In genomic region chr17:49407981-49408501, GRCh38 we compare ENCODE assay signal across 1 cellular context.
TF ChIP-seq lines count a peak whose summit lies in the region.

No MANE protein-coding gene starts in this region.

TF ChIP-seq in HepG2, 621 proteins besides CTCF, POLR2A, EP300 and RAD21 (continued from another document and continues in another):
- TF ChIP-seq ZNF503 (CRISPR knock-in tag; IDR thresholded peaks at IDR 0.05) (no peak), REXO4 (CRISPR knock-in tag; IDR thresholded peaks at IDR 0.05; ENCODE audit: borderline replicate concordance) (no peak), ZNF3 (CRISPR knock-in tag; IDR thresholded peaks at IDR 0.05) (peak; percentile 53; the same call in 1 of the 2 replicates), DRAP1 (CRISPR knock-in tag; IDR thresholded peaks at IDR 0.05) (peak; percentile 22; the same call in 1 of the 2 replicates), ZNF614 (CRISPR knock-in tag; IDR thresholded peaks at IDR 0.05; ENCODE audit: borderline replicate concordance) (0 out of 2 replicates have a peak, but pooled peaks have one; percentile 46), FOXK2 (IDR thresholded peaks at IDR 0.05) (peak; percentile 51; the same call in 1 of the 2 replicates), ZNF143 (CRISPR knock-in tag; IDR thresholded peaks at IDR 0.05) (peak; percentile 30; the same call in 1 of the 2 replicates), SOX13 (IDR thresholded peaks at IDR 0.05) (no peak), SOX13 (CRISPR knock-in tag; conservative IDR thresholded peaks at IDR 0.05 in 1 of 2, IDR thresholded peaks at IDR 0.05 in 1 of 2) (peak in 1 of 2 experiments; percentile 26; a peak in 1 of 4 replicates), SNAPC5 (CRISPR knock-in tag; IDR thresholded peaks at IDR 0.05; ENCODE audit: borderline replicate concordance) (no peak), HIC2 (CRISPR knock-in tag; IDR thresholded peaks at IDR 0.05; ENCODE audit: low read depth) (no peak), RBM39 (IDR thresholded peaks at IDR 0.05; ENCODE audit: low read depth, low read length, poor library complexity, severe bottlenecking) (no peak), ZNF563 (CRISPR knock-in tag; IDR thresholded peaks at IDR 0.05) (no peak), ZMYM3 (CRISPR knock-in tag; IDR thresholded peaks at IDR 0.05) (peak; percentile 51; the same call in 1 of the 2 replicates), CENPX (CRISPR knock-in tag; IDR thresholded peaks at IDR 0.05) (no peak), SRSF9 (IDR thresholded peaks at IDR 0.05; ENCODE audit: borderline replicate concordance, insufficient read depth, low read depth, low read length, poor library complexity, severe bottlenecking) (no peak), SMC3 (IDR thresholded peaks at IDR 0.05; ENCODE audit: low read length) (peak; percentile 87), JUND (CRISPR knock-in tag; IDR thresholded peaks at IDR 0.05) (no peak), SP5 (CRISPR knock-in tag; IDR thresholded peaks at IDR 0.05; ENCODE audit: borderline replicate concordance, low read depth) (peak; percentile 86), HOXA5 (CRISPR knock-in tag; IDR thresholded peaks at IDR 0.05) (no peak; the same call in 1 of the 2 replicates), PITX1 (CRISPR knock-in tag; IDR thresholded peaks at IDR 0.05) (peak; percentile 65; the same call in 1 of the 2 replicates), ELF4 (CRISPR knock-in tag; IDR thresholded peaks at IDR 0.05; ENCODE audit: borderline replicate concordance) (0 out of 2 replicates have a peak, but pooled peaks have one; percentile 24), THAP11 (CRISPR knock-in tag; IDR thresholded peaks at IDR 0.05) (peak; percentile 84), HMGXB4 (CRISPR knock-in tag; IDR thresholded peaks at IDR 0.05; ENCODE audit: borderline replicate concordance in 1 of 2, low read depth in 1 of 2) (peak; percentile 46 to 90; a peak in 3 of 4 replicates), HDAC1 (CRISPR knock-in tag; IDR thresholded peaks at IDR 0.05) (peak; percentile 76), ZNF513 (CRISPR knock-in tag; conservative IDR thresholded peaks at IDR 0.05) (no peak; the same call in 1 of the 2 replicates), ZNF891 (CRISPR knock-in tag; IDR thresholded peaks at IDR 0.05) (no peak), ZNF747 (CRISPR knock-in tag; IDR thresholded peaks at IDR 0.05; ENCODE audit: borderline replicate concordance) (peak; percentile 70; the same call in 1 of the 2 replicates), HINFP (CRISPR knock-in tag; IDR thresholded peaks at IDR 0.05; ENCODE audit: low read depth) (no peak), KMT2A (CRISPR knock-in tag; IDR thresholded peaks at IDR 0.05) (peak; percentile 59; the same call in 1 of the 2 replicates), ZBTB43 (CRISPR knock-in tag; conservative IDR thresholded peaks at IDR 0.05) (no peak), NONO (IDR thresholded peaks at IDR 0.05) (no peak), NONO (CRISPR knock-in tag; conservative IDR thresholded peaks at IDR 0.05) (0 out of 2 replicates have a peak, but pooled peaks have one; percentile 29), DMTF1 (CRISPR knock-in tag; IDR thresholded peaks at IDR 0.05) (no peak), ZBTB1 (CRISPR knock-in tag; IDR thresholded peaks at IDR 0.05; ENCODE audit: borderline replicate concordance) (no peak), ZNF329 (CRISPR knock-in tag; IDR thresholded peaks at IDR 0.05; ENCODE audit: low read depth) (no peak), ZNF17 (CRISPR knock-in tag; IDR thresholded peaks at IDR 0.05) (no peak), ARHGAP35 (CRISPR knock-in tag; IDR thresholded peaks at IDR 0.05; ENCODE audit: borderline replicate concordance) (no peak), PHF8 (CRISPR knock-in tag; IDR thresholded peaks at IDR 0.05) (peak; percentile 48), ZNF292 (CRISPR knock-in tag; IDR thresholded peaks at IDR 0.05; ENCODE audit: borderline replicate concordance, low read depth) (peak; percentile 75; the same call in 1 of the 2 replicates), TSC22D2 (CRISPR knock-in tag; IDR thresholded peaks at IDR 0.05; ENCODE audit: borderline replicate concordance) (0 out of 2 replicates have a peak, but pooled peaks have one; percentile 33), ZGPAT (CRISPR knock-in tag; IDR thresholded peaks at IDR 0.05) (peak; percentile 72), ZNF710 (CRISPR knock-in tag; IDR thresholded peaks at IDR 0.05; ENCODE audit: borderline replicate concordance) (peak; percentile 82; the same call in 1 of the 2 replicates), ZFP62 (CRISPR knock-in tag; IDR thresholded peaks at IDR 0.05) (no peak), MBNL3 (CRISPR knock-in tag; conservative IDR thresholded peaks at IDR 0.05) (no peak), ZBTB20 (CRISPR knock-in tag; IDR thresholded peaks at IDR 0.05; ENCODE audit: borderline replicate concordance, low read depth) (0 out of 2 replicates have a peak, but pooled peaks have one; percentile 50), E2F5 (CRISPR knock-in tag; conservative IDR thresholded peaks at IDR 0.05) (no peak)
